Comparison of ENCODE assay signal across 8 cellular contexts in the genomic region with DNA sequence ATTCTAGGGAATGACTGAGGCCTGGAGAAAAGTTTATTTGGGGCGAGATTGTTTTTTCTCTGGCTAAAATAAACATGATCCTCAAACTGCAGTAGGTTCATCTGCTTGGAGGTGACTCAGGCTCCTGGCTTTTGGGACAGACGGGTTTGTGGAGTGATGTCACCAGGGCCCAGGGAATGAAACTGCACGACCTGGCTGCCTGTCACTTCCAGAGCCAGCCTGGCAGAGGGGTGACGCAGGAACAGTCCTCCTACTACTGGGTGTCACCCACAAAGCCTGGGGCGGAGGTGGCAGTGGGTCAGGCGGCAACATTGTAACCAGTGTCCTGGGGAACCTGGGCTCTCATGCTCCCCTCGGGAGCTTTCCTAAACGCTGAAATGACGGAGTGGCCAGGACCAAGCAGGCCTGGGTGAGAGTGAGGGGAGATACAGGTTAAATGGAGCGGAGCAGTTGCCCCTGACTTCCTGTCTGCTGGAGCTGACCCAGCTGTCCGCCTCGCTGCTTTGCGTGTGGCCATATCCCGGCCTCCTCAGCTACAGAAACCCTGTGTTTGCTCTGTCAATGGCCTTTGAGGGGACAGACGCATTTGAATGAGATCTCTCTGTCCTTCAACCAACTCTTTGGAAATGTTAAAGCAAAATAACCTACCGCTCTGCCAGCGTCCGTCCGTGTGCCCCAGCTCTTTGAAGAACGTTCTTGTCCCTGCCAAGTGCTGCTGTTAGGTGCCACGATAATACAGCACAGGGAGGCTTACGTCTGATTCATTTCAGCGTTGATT. TPM values are rescaled to one million over a fixed set of nuclear protein-coding genes. Genes with fewer than 3 reads are reported as not detected.
A peak's percentile ranks its signal among the peaks of the same experiment; 100 is the strongest.
DNase-seq lines count a peak whose midpoint lies in the region; ATAC-seq and TF ChIP-seq lines count a peak whose summit lies in the region.

No MANE protein-coding gene starts in this region.

- H3K36me3 Mint-ChIP-seq in nephron (ENCODE audit: low read depth), result peaks cover 7% of the 10 kb centered on the region

- no peaks in the 10 kb centered on the region for H3K9me3 ChIP-seq in PC-9 (ENCODE audit: insufficient read depth, low read depth)

- peak overlapping the region; percentile 58 for H3K27ac ChIP-seq in PC-9

- no peaks in the 10 kb centered on the region for H3K36me3 ChIP-seq in PC-9 (ENCODE audit: low read depth)

- H3K9me3 Mint-ChIP-seq in nephron, result no peaks in the 10 kb centered on the region

- H3K27me3 Mint-ChIP-seq in nephron (ENCODE audit: low read depth), result peaks cover 25% of the 10 kb centered on the region

- peaks cover 13% of the 10 kb centered on the region for H4K20me1 ChIP-seq in PC-9 (ENCODE audit: insufficient read depth)

- H3K4me3 Mint-ChIP-seq in nephron, result peak overlapping the region in 2 of 3 experiments; percentile 19 to 33

- H3K4me1 Mint-ChIP-seq in nephron, result peaks cover 45% of the 10 kb centered on the region

- H3K4me3 ChIP-seq in PC-9, result no peak overlapping the region

- H3K27ac Mint-ChIP-seq in nephron, result peak overlapping the region; percentile 56 to 87 (median 84)

- H3K9me2 ChIP-seq in PC-9 (ENCODE audit: insufficient read depth), result no peaks in the 10 kb centered on the region

- H3K79me2 ChIP-seq in PC-9 (ENCODE audit: low read depth), result peaks cover 66% of the 10 kb centered on the region

- BruUV-seq in PC-9 (replicated peaks; lab: Mats Ljungman, UMichigan), result no TSS peak

- intact Hi-C loops in PC-9 (cut with micrococcal nuclease; ENCODE audit: unreplicated experiment), result loop anchor here (2.0 to 5.0 kb wide), 2 partner anchors 49 to 53 kb away; no protein-coding TSS in a partner anchor

- peak overlapping the region; percentile 65 for H3K4me2 ChIP-seq in PC-9

- no peak overlapping the region for H2AFZ ChIP-seq in PC-9

- no peaks in the 10 kb centered on the region for H3K27me3 ChIP-seq in PC-9 (ENCODE audit: insufficient read depth, low read depth)

- no peak for TF ChIP-seq CTCF in PC-9 (conservative IDR thresholded peaks at IDR 0.05)
- TF ChIP-seq CTCF in nephron (IDR thresholded peaks at IDR 0.05; ENCODE audit: unreplicated experiment in 3 of 3), result no peak

- CTCF ChIA-PET in PC-9 (lab: Charles Lee), result no interaction called here

- DNase-seq in C1 segment of cervical spinal cord (lab: John Stamatoyannopoulos, UW), result peak in 11 of 14 donors; percentile 20 to 82 (median 63)
- DNase-seq in PC-9, result peak; percentile 80 to 81
- DNase-seq in fibroblast of gingiva (ENCODE audit: low read depth), result peak; percentile 67
- no peak for DNase-seq in retina
- DNase-seq in LoVo (ENCODE audit: low spot score), result no peak

- peaks cover 51% of the 10 kb centered on the region for H3K4me1 ChIP-seq in PC-9 (replicated peaks; ENCODE audit: insufficient read depth)

- peaks cover 26% of the 10 kb centered on the region for H3F3A ChIP-seq in PC-9 (ENCODE audit: insufficient read depth, low read depth)

- ATAC-seq in GM19397 (IDR thresholded peaks at IDR 0.05; ENCODE audit: unreplicated experiment) (no peak), GM18517 (IDR thresholded peaks at IDR 0.05; ENCODE audit: unreplicated experiment) (no peak)

- POLR2A ChIA-PET in PC-9 (lab: Charles Lee; ENCODE audit: unreplicated experiment), result interaction anchor here (0.6 kb wide), 1 partner anchor 133 kb away, joined by 4 read pairs; a partner anchor contains a TSS

RNA-seq across cellular contexts. Expression of a gene that starts 6.5 kb away (rescaled TPM):
- total RNA-seq in PC-9 (2021), result 33.1 and 47.4 TPM in 2 replicates

RNA-seq across cellular contexts. Expression of a gene that starts 54.2 kb away (rescaled TPM):
- 51.4 and 53.5 TPM in 2 replicates for total RNA-seq in PC-9 (2021)

Comparison
In these comparisons a context has a peak if more than half of its experiments do, and no peak if none do; other contexts are left out.
1. DNase-seq: peak in C1 segment of cervical spinal cord (11 of 14), PC-9 (2 of 2) and fibroblast of gingiva (single experiment); none in retina (single experiment) and LoVo (single experiment).